Comparison of ENCODE assay signal across 8 cellular contexts in genomic region chr20:46350201-46350985, GRCh38. TPM values are rescaled to one million over a fixed set of nuclear protein-coding genes. Genes with fewer than 3 reads are reported as not detected.
A peak's percentile ranks its signal among the peaks of the same experiment; 100 is the strongest.
DNase-seq lines count a peak whose midpoint lies in the region; ATAC-seq and TF ChIP-seq lines count a peak whose summit lies in the region.

No MANE protein-coding gene starts in this region.

- TF ChIP-seq POLR2A in NB4 (IDR thresholded peaks at IDR 0.05; ENCODE audit: extremely low read depth, insufficient read length), result no peak

- CTCF ChIA-PET in MCF 10A (lab: Yijun Ruan, JAX), result interaction anchor here (0.8 to 5.8 kb wide), 8 partner anchors 10 to 285 kb away, joined by 3 to 146 read pairs (median 15); no protein-coding TSS in a partner anchor

- H3K36me3 Mint-ChIP-seq in MCF 10A (ENCODE audit: insufficient read depth, unreplicated experiment) (peaks cover 7% of the 10 kb centered on the region), nephron (ENCODE audit: low read depth) (peaks cover 7% of the 10 kb centered on the region), immature natural killer cell (peaks cover 3 to 14% (median 4%) of the 10 kb centered on the region in 3 donors)

- H3K27me3 Mint-ChIP-seq in MCF 10A (ENCODE audit: insufficient read depth, unreplicated experiment), result no peaks in the 10 kb centered on the region
- H3K27me3 Mint-ChIP-seq in nephron (ENCODE audit: low read depth), result peaks cover 5% of the 10 kb centered on the region
- peaks cover 2% of the 10 kb centered on the region in 3 donors for H3K27me3 Mint-ChIP-seq in immature natural killer cell (ENCODE audit: low read depth in 3 of 3)

- BruUV-seq in MCF 10A (replicated peaks; lab: Mats Ljungman, UMichigan), result TSS peak; percentile 8

- H3K4me3 Mint-ChIP-seq in MCF 10A (ENCODE audit: unreplicated experiment), result no peak overlapping the region
- peak overlapping the region in 2 of 3 experiments; percentile 14 to 64 for H3K4me3 Mint-ChIP-seq in nephron
- H3K4me3 Mint-ChIP-seq in immature natural killer cell, result no peak overlapping the region

- POLR2A ChIA-PET in MCF 10A (lab: Yijun Ruan, JAX), result interaction anchor here (1.5 kb wide), 1 partner anchor 218 kb away, joined by 4 read pairs; no protein-coding TSS in a partner anchor

- peak; percentile 46 for ATAC-seq in GM21515 (IDR thresholded peaks at IDR 0.05; ENCODE audit: unreplicated experiment)

- H3K27ac Mint-ChIP-seq in MCF 10A (ENCODE audit: low read depth, unreplicated experiment), result no peak overlapping the region
- peak overlapping the region; percentile 82 to 97 (median 91) for H3K27ac Mint-ChIP-seq in nephron
- H3K27ac Mint-ChIP-seq in immature natural killer cell, result peak overlapping the region in 3 of 6 donors; percentile 40 to 45 (median 45)

- DNase-seq in EH (ENCODE audit: low read depth) (peak; percentile 94), NB4 (ENCODE audit: low read depth) (peak; percentile 86), MCF 10A (ENCODE audit: unreplicated experiment) (peak; percentile 31), NCI-H1092 (lab: John Stamatoyannopoulos, UW) (no peak), immature natural killer cell (no peak), retina (no peak)

- H3K9me3 Mint-ChIP-seq in MCF 10A (ENCODE audit: unreplicated experiment) (no peaks in the 10 kb centered on the region), nephron (no peaks in the 10 kb centered on the region), immature natural killer cell (no peaks in the 10 kb centered on the region)

- H3K4me3 ChIP-seq in NB4 (ENCODE audit: low read depth, low read length), result no peak overlapping the region

- H3K4me1 Mint-ChIP-seq in MCF 10A (ENCODE audit: insufficient read depth, unreplicated experiment), result peaks cover 11% of the 10 kb centered on the region
- H3K4me1 Mint-ChIP-seq in nephron, result peaks cover 28% of the 10 kb centered on the region
- peaks cover 11 to 15% of the 10 kb centered on the region in 2 donors for H3K4me1 Mint-ChIP-seq in immature natural killer cell

- TF ChIP-seq CTCF in NB4 (IDR thresholded peaks at IDR 0.05; ENCODE audit: low read depth, low read length) (no peak), MCF 10A (IDR thresholded peaks at IDR 0.05; ENCODE audit: unreplicated experiment) (no peak), nephron (IDR thresholded peaks at IDR 0.05; ENCODE audit: unreplicated experiment in 3 of 3) (no peak)

- intact Hi-C loops in MCF 10A (cut with micrococcal nuclease), result no loop called here

RNA-seq across cellular contexts. Expression of gene CDH22, which starts 42.1 kb away (rescaled TPM):
- total RNA-seq in MCF 10A (2022), result not detected in 2 replicates
- polyA plus RNA-seq in immature natural killer cell, result not detected

RNA-seq across cellular contexts. Expression of gene ELMO2, which starts 56.0 kb away (rescaled TPM):
- total RNA-seq in MCF 10A (2022), result 21.1 and 31.7 TPM in 2 replicates
- 100 to 1,000 TPM in 1 of 3 donors, 10 to 100 TPM in 2; 50.7 to 107 (median 98.7) TPM for polyA plus RNA-seq in immature natural killer cell

Comparison
In these comparisons a context has a peak if more than half of its experiments do, and no peak if none do; other contexts are left out.
1. DNase-seq: peak in EH (single experiment), NB4 (single experiment) and MCF 10A (single experiment); none in NCI-H1092 (single experiment), immature natural killer cell (0 of 3) and retina (single experiment).
2. H3K4me3 Mint-ChIP-seq: peak in nephron (2 of 3); none in MCF 10A (single experiment) and immature natural killer cell (0 of 5).